ENCODE assay signal across 1 cellular context in the genomic region with DNA sequence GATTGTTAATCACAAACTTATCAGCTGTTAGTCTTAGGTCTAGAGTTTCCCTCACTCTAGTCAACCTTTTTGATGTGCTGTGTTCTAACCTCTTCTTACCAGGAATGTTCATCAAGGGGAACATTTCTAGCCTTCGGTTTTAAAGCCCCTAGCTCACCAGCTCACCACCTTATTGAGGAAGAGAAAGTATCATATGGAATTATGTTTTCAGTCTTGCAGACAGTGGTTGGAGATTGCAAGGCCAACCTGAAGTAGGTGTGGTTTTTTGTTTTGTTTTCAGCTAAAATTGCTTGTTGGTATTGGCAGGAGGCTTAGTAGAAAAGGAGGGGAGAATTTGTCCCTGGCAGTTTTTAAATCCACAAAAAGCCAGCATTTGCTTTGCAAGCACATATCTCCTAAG.
TF ChIP-seq lines count a peak whose summit lies in the region.

No MANE protein-coding gene starts in this region.

TF ChIP-seq in A549, 52 proteins besides CTCF, POLR2A, EP300 and RAD21 (continued from another document):
- TF ChIP-seq, protein P1, sequence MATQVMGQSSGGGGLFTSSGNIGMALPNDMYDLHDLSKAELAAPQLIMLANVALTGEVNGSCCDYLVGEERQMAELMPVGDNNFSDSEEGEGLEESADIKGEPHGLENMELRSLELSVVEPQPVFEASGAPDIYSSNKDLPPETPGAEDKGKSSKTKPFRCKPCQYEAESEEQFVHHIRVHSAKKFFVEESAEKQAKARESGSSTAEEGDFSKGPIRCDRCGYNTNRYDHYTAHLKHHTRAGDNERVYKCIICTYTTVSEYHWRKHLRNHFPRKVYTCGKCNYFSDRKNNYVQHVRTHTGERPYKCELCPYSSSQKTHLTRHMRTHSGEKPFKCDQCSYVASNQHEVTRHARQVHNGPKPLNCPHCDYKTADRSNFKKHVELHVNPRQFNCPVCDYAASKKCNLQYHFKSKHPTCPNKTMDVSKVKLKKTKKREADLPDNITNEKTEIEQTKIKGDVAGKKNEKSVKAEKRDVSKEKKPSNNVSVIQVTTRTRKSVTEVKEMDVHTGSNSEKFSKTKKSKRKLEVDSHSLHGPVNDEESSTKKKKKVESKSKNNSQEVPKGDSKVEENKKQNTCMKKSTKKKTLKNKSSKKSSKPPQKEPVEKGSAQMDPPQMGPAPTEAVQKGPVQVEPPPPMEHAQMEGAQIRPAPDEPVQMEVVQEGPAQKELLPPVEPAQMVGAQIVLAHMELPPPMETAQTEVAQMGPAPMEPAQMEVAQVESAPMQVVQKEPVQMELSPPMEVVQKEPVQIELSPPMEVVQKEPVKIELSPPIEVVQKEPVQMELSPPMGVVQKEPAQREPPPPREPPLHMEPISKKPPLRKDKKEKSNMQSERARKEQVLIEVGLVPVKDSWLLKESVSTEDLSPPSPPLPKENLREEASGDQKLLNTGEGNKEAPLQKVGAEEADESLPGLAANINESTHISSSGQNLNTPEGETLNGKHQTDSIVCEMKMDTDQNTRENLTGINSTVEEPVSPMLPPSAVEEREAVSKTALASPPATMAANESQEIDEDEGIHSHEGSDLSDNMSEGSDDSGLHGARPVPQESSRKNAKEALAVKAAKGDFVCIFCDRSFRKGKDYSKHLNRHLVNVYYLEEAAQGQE (IDR thresholded peaks at IDR 0.05), result no peak
- TF ChIP-seq NFE2L2 (conservative IDR thresholded peaks at IDR 0.05; ENCODE audit: low read length) (no peak), RFX5 (IDR thresholded peaks at IDR 0.05) (no peak), BHLHE40 (IDR thresholded peaks at IDR 0.05; ENCODE audit: low read depth, low read length) (no peak), HOXB13 (CRISPR knock-in tag; IDR thresholded peaks at IDR 0.05; ENCODE audit: low read depth) (no peak), CBX2 (IDR thresholded peaks at IDR 0.05; ENCODE audit: borderline replicate concordance, low read depth) (no peak), CEBPB (IDR thresholded peaks at IDR 0.05) (no peak), KDM1A (IDR thresholded peaks at IDR 0.05; ENCODE audit: low read depth) (no peak), FOXS1 (CRISPR knock-in tag; IDR thresholded peaks at IDR 0.05) (no peak), HDAC2 (IDR thresholded peaks at IDR 0.05) (no peak), EHMT2 (IDR thresholded peaks at IDR 0.05; ENCODE audit: low read depth) (no peak), JUNB (IDR thresholded peaks at IDR 0.05) (no peak), HOXB5 (CRISPR knock-in tag; IDR thresholded peaks at IDR 0.05) (no peak)
- TF ChIP-seq, protein P2, sequence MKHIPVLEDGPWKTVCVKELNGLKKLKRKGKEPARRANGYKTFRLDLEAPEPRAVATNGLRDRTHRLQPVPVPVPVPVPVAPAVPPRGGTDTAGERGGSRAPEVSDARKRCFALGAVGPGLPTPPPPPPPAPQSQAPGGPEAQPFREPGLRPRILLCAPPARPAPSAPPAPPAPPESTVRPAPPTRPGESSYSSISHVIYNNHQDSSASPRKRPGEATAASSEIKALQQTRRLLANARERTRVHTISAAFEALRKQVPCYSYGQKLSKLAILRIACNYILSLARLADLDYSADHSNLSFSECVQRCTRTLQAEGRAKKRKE (CRISPR knock-in tag; IDR thresholded peaks at IDR 0.05; ENCODE audit: low read depth), result no peak
- TF ChIP-seq, protein P3, sequence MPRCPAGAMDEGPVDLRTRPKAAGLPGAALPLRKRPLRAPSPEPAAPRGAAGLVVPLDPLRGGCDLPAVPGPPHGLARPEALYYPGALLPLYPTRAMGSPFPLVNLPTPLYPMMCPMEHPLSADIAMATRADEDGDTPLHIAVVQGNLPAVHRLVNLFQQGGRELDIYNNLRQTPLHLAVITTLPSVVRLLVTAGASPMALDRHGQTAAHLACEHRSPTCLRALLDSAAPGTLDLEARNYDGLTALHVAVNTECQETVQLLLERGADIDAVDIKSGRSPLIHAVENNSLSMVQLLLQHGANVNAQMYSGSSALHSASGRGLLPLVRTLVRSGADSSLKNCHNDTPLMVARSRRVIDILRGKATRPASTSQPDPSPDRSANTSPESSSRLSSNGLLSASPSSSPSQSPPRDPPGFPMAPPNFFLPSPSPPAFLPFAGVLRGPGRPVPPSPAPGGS (IDR thresholded peaks at IDR 0.05), result no peak
TF ChIP-seq in A549: peak in this region for 0.
